Comparison of ENCODE assay signal across 7 cellular contexts in genomic region chr17:4144411-4144747, GRCh38. TPM values are rescaled to one million over a fixed set of nuclear protein-coding genes. Genes with fewer than 3 reads are reported as not detected.
DNase-seq lines count a peak whose midpoint lies in the region; ATAC-seq lines count a peak whose summit lies in the region.

No MANE protein-coding gene starts in this region.

- H3K4me1 ChIP-seq in HUES48 (ENCODE audit: control insufficient read depth, insufficient read depth, low read length) (peaks cover 5% of the 10 kb centered on the region), iPS-20b (ENCODE audit: insufficient read depth, low read length) (0 out of 2 replicates have a peak, but pooled peaks cover 4% of the 10 kb centered on the region), stomach smooth muscle (ENCODE audit: control insufficient read depth, insufficient read depth, low read length) (peaks cover 16% of the 10 kb centered on the region)

- H3K27me3 ChIP-seq in HUES48 (ENCODE audit: control insufficient read depth, insufficient read depth, low read length) (no peaks in the 10 kb centered on the region), iPS-20b (ENCODE audit: insufficient read depth, low read length) (no peaks in the 10 kb centered on the region), stomach smooth muscle (ENCODE audit: control insufficient read depth in 1 of 2, insufficient read depth in 2 of 2, low read length in 2 of 2) (no peaks in the 10 kb centered on the region)

- H3K4me3 Mint-ChIP-seq in activated T-helper 2 cell treated with anti-CD3 and anti-CD28 coated beads, Interferon-gamma antibody, Interleukin-2, Interleukin-4, amounts not matched to agents 10 μg/mL and 5 μg/mL and 100 μg/mL, durations not matched to agents 14 hours and 24 hours and 36 hours (ENCODE audit: low read depth): peak overlapping the region; percentile 98

- H3K27me3 Mint-ChIP-seq in activated T-helper 2 cell treated with anti-CD3 and anti-CD28 coated beads, Interferon-gamma antibody, Interleukin-2, Interleukin-4, amounts not matched to agents 10 μg/mL and 5 μg/mL and 100 μg/mL, durations not matched to agents 14 hours and 24 hours and 36 hours (ENCODE audit: low read depth): no peaks in the 10 kb centered on the region

- H3K27ac Mint-ChIP-seq in activated T-helper 2 cell treated with anti-CD3 and anti-CD28 coated beads, Interferon-gamma antibody, Interleukin-2, Interleukin-4, amounts not matched to agents 10 μg/mL and 5 μg/mL and 100 μg/mL, durations not matched to agents 14 hours and 24 hours and 36 hours: peak overlapping the region; percentile 100

- H3K36me3 ChIP-seq in HUES48 (ENCODE audit: control insufficient read depth, insufficient read depth, low read length): no peaks in the 10 kb centered on the region
- H3K36me3 ChIP-seq in iPS-20b (ENCODE audit: insufficient read depth, low read depth, low read length): peaks cover 5% of the 10 kb centered on the region
- peaks cover 2 to 3% of the 10 kb centered on the region in 2 donors for H3K36me3 ChIP-seq in stomach smooth muscle (ENCODE audit: control insufficient read depth in 2 of 2, insufficient read depth in 2 of 2, low read length in 2 of 2)

- H3K9me3 ChIP-seq in HUES48 (ENCODE audit: control insufficient read depth, insufficient read depth, low read length): no peaks in the 10 kb centered on the region
- no peaks in the 10 kb centered on the region for H3K9me3 ChIP-seq in iPS-20b (ENCODE audit: insufficient read depth, low read depth, low read length)
- H3K9me3 ChIP-seq in stomach smooth muscle (ENCODE audit: control insufficient read depth in 2 of 2, low read length in 2 of 2): no peaks in the 10 kb centered on the region

- peak overlapping the region; percentile 97 for H3K4me3 ChIP-seq in HUES48 (ENCODE audit: low read depth, low read length)
- peak overlapping the region; percentile 98 for H3K4me3 ChIP-seq in iPS-20b (ENCODE audit: low read length)
- H3K4me3 ChIP-seq in stomach smooth muscle (ENCODE audit: low read length in 2 of 2): peak overlapping the region; percentile 91 to 95

- H3K27ac ChIP-seq in HUES48 (ENCODE audit: low read depth, low read length): no peak overlapping the region
- peak overlapping the region; percentile 82 for H3K27ac ChIP-seq in iPS-20b (ENCODE audit: low read length)
- peak overlapping the region; percentile 100 for H3K27ac ChIP-seq in stomach smooth muscle (ENCODE audit: low read length)

- intact Hi-C loops in activated T-helper 2 cell treated with anti-CD3 and anti-CD28 coated beads, Interferon-gamma antibody, Interleukin-2, Interleukin-4, amounts not matched to agents 10 μg/mL and 5 μg/mL and 100 μg/mL, durations not matched to agents 14 hours and 24 hours and 36 hours (cut with micrococcal nuclease): loop anchor here (5.0 kb wide), 1 partner anchor 177 kb away; no protein-coding TSS in a partner anchor

- no peak overlapping the region; the same call in 1 of the 2 replicates for H3K9ac ChIP-seq in HUES48 (ENCODE audit: low read depth, low read length)
- H3K9ac ChIP-seq in iPS-20b (ENCODE audit: low read depth, low read length): peak overlapping the region; percentile 97; the same call in 1 of the 2 replicates
- H3K9ac ChIP-seq in stomach smooth muscle (ENCODE audit: low read length in 2 of 2): peak overlapping the region; percentile 99 to 100

- H3K36me3 Mint-ChIP-seq in activated T-helper 2 cell treated with anti-CD3 and anti-CD28 coated beads, Interferon-gamma antibody, Interleukin-2, Interleukin-4, amounts not matched to agents 10 μg/mL and 5 μg/mL and 100 μg/mL, durations not matched to agents 14 hours and 24 hours and 36 hours (ENCODE audit: low read depth): peaks cover 6% of the 10 kb centered on the region

- H3K9me3 Mint-ChIP-seq in activated T-helper 2 cell treated with anti-CD3 and anti-CD28 coated beads, Interferon-gamma antibody, Interleukin-2, Interleukin-4, amounts not matched to agents 10 μg/mL and 5 μg/mL and 100 μg/mL, durations not matched to agents 14 hours and 24 hours and 36 hours: no peaks in the 10 kb centered on the region

- peaks cover 31% of the 10 kb centered on the region for H3K4me1 Mint-ChIP-seq in activated T-helper 2 cell treated with anti-CD3 and anti-CD28 coated beads, Interferon-gamma antibody, Interleukin-2, Interleukin-4, amounts not matched to agents 10 μg/mL and 5 μg/mL and 100 μg/mL, durations not matched to agents 14 hours and 24 hours and 36 hours (ENCODE audit: low read depth)

- DNase-seq in activated T-helper 2 cell treated with anti-CD3 and anti-CD28 coated beads, Interferon-gamma antibody, Interleukin-2, Interleukin-4, amounts not matched to agents 10 μg/mL and 5 μg/mL and 100 μg/mL, durations not matched to agents 14 hours and 24 hours and 36 hours (ENCODE audit: low spot score): no peak
- no peak for DNase-seq in NCI-H146 treated with DMSO at 0.1 percent for 48 hours (lab: John Stamatoyannopoulos, UW; ENCODE audit: unreplicated experiment)

- ATAC-seq in HG03108 (IDR thresholded peaks at IDR 0.05; ENCODE audit: unreplicated experiment) (no peak), GM19023 (IDR thresholded peaks at IDR 0.05; ENCODE audit: unreplicated experiment) (no peak)

RNA-seq across cellular contexts. Expression of gene CYB5D2, which starts 1.4 kb away (rescaled TPM):
- total RNA-seq in activated T-helper 2 cell treated with anti-CD3 and anti-CD28 coated beads, Interferon-gamma antibody, Interleukin-2, Interleukin-4, amounts not matched to agents 10 μg/mL and 5 μg/mL and 100 μg/mL, durations not matched to agents 14 hours and 24 hours and 36 hours: 5.4 and 6.0 TPM in 2 replicates

RNA-seq across cellular contexts. Expression of gene ZZEF1, which starts 1.5 kb away (rescaled TPM):
- total RNA-seq in activated T-helper 2 cell treated with anti-CD3 and anti-CD28 coated beads, Interferon-gamma antibody, Interleukin-2, Interleukin-4, amounts not matched to agents 10 μg/mL and 5 μg/mL and 100 μg/mL, durations not matched to agents 14 hours and 24 hours and 36 hours: 36.4 and 38.5 TPM in 2 replicates
